In genomic region chr5:96220610-96221390, GRCh38 we compare ENCODE assay signal across 11 cellular contexts.
DNase-seq lines count a peak whose midpoint lies in the region; ATAC-seq, FAIRE-seq and TF ChIP-seq lines count a peak whose summit lies in the region.
"Had no signal": no experiment of that assay in that cellular context is flagged by ENCODE, and none has a peak within 500 bp of the region (broad histone marks: within the 10 kb centered on the region; RNA-seq: fewer than 3 reads in every experiment).

No MANE protein-coding gene starts in this region.

- H3K4me2 ChIP-seq in GM12878 (ENCODE audit: control insufficient read depth, insufficient read depth), result no peak overlapping the region
- H3K4me2 ChIP-seq: BLaER1 treated with 17β-estradiol and CSF1 and Interleukin-3, amounts not matched to agents 10 nM and 100 nM had no signal

- H4K20me1 ChIP-seq in GM12878 (ENCODE audit: control insufficient read depth, insufficient read depth), result no peaks in the 10 kb centered on the region
- H4K20me1 ChIP-seq: BLaER1 treated with 17β-estradiol and CSF1 and Interleukin-3, amounts not matched to agents 10 nM and 100 nM had no signal

- SMC1A ChIA-PET in GM12878 (lab: Charles Lee; ENCODE audit: uncharacterized antibody, unreplicated experiment), result interaction anchor here (0.8 to 1.4 kb wide), 4 partner anchors 9 to 362 kb away, joined by 3 to 4 read pairs (median 3); no protein-coding TSS in a partner anchor

- TF ChIP-seq EP300 in GM12878 (IDR thresholded peaks at IDR 0.05; ENCODE audit: borderline replicate concordance in 1 of 2, control insufficient read depth in 1 of 2, low read depth in 2 of 2, low read length in 2 of 2), result no peak

- WGBS in GM12878 (ENCODE audit: insufficient coverage, insufficient replicate concordance, low lambda C conversion rate, missing lambda C conversion rate), result 13% methylated on average over 4 of the region's 4 CpGs

- H3K27me3 Mint-ChIP-seq in stimulated activated memory B cell treated with anti-CD40 and anti-IgM and Interleukin-4, amounts not matched to agents 10 μg/mL and 1 μg/mL and 100 μg/mL, for 72 hours, result no peaks in the 10 kb centered on the region

- RAD21 ChIA-PET in GM12878 (lab: Charles Lee; ENCODE audit: unreplicated experiment), result interaction anchor here (1.0 kb wide), 1 partner anchor 263 kb away, joined by 3 read pairs; no protein-coding TSS in a partner anchor

- no peak for FAIRE-seq in GM12878 (lab: Jason Lieb, UNC)

- in situ Hi-C loops in GM12878 (cut with MboI), result no loop called here

- no peak overlapping the region for H3K4me3 Mint-ChIP-seq in stimulated activated memory B cell treated with anti-CD40 and anti-IgM and Interleukin-4, amounts not matched to agents 10 μg/mL and 1 μg/mL and 100 μg/mL, for 72 hours

- no peak overlapping the region for H3K4me3 ChIP-seq in GM12878
- H3K4me3 ChIP-seq: BLaER1 treated with 17β-estradiol and CSF1 and Interleukin-3, amounts not matched to agents 10 nM and 100 nM had no signal

- peak overlapping the region; percentile 7 to 54 for H3K27ac Mint-ChIP-seq in activated naive CD4-positive, alpha-beta T cell treated with anti-CD3 and anti-CD28 coated beads, Interleukin-2, amount 50 U/mL, for 72 hours
- H3K27ac Mint-ChIP-seq in stimulated activated memory B cell treated with anti-CD40 and anti-IgM and Interleukin-4, amounts not matched to agents 10 μg/mL and 1 μg/mL and 100 μg/mL, for 72 hours, result no peak overlapping the region

- no TSS peak for BruUV-seq in GM12878 (replicated peaks; lab: Mats Ljungman, UMichigan)

- H3K4me1 Mint-ChIP-seq in stimulated activated memory B cell treated with anti-CD40 and anti-IgM and Interleukin-4, amounts not matched to agents 10 μg/mL and 1 μg/mL and 100 μg/mL, for 72 hours, result no peaks in the 10 kb centered on the region

- H3K9ac ChIP-seq in GM12878 (ENCODE audit: control insufficient read depth, insufficient read depth, low read length), result no peak overlapping the region
- H3K9ac ChIP-seq: BLaER1 treated with 17β-estradiol and CSF1 and Interleukin-3, amounts not matched to agents 10 nM and 100 nM had no signal

- no peaks in the 10 kb centered on the region for H3K9me3 Mint-ChIP-seq in activated naive CD4-positive, alpha-beta T cell treated with anti-CD3 and anti-CD28 coated beads, Interleukin-2, amount 50 U/mL, for 72 hours
- H3K9me3 Mint-ChIP-seq in stimulated activated memory B cell treated with anti-CD40 and anti-IgM and Interleukin-4, amounts not matched to agents 10 μg/mL and 1 μg/mL and 100 μg/mL, for 72 hours, result peaks cover 5% of the 10 kb centered on the region

- ATAC-seq in activated naive CD4-positive, alpha-beta T cell treated with anti-CD3 and anti-CD28 coated beads, Interleukin-2, amount 50 U/mL, for 72 hours, result peak; percentile 78 to 91
- peak; percentile 71 for ATAC-seq in HG03432 (IDR thresholded peaks at IDR 0.05; ENCODE audit: unreplicated experiment)
- ATAC-seq in GM12878, result peak; percentile 88
- peak; percentile 57 for ATAC-seq in stimulated activated memory B cell treated with anti-CD40 and anti-IgM and Interleukin-4, amounts not matched to agents 10 μg/mL and 1 μg/mL and 100 μg/mL, for 72 hours
- ATAC-seq in GM21576 (IDR thresholded peaks at IDR 0.05; ENCODE audit: unreplicated experiment), result no peak

- no peaks in the 10 kb centered on the region for H3K27me3 ChIP-seq in GM12878 (replicated peaks in 1 of 2; ENCODE audit: control insufficient read depth in 2 of 2, insufficient read depth in 2 of 2, low read length in 1 of 2)
- H3K27me3 ChIP-seq: BLaER1 treated with 17β-estradiol and CSF1 and Interleukin-3, amounts not matched to agents 10 nM and 100 nM had no signal

- TF ChIP-seq RAD21 in GM12878 (IDR thresholded peaks at IDR 0.05; ENCODE audit: insufficient read depth, low read depth, low read length), result peak; percentile 2; the same call in 1 of the 2 replicates

- H3K4me1 ChIP-seq in GM12878 (ENCODE audit: control insufficient read depth, insufficient read depth, low read length), result no peaks in the 10 kb centered on the region

- H3K9me3 ChIP-seq in GM12878 (replicated peaks; ENCODE audit: control insufficient read depth, insufficient read depth, low read length), result no peaks in the 10 kb centered on the region
- H3K9me3 ChIP-seq: BLaER1 treated with 17β-estradiol and CSF1 and Interleukin-3, amounts not matched to agents 10 nM and 100 nM had no signal

- no peak for TF ChIP-seq CTCF in GM12878 (IDR thresholded peaks at IDR 0.05 in 2 of 3, conservative IDR thresholded peaks at IDR 0.05 in 1 of 3; ENCODE audit: control insufficient read depth in 2 of 3, extremely low read depth in 1 of 3, insufficient read depth in 1 of 3, low read depth in 3 of 3, low read length in 3 of 3)

- H3K79me2 ChIP-seq in GM12878 (ENCODE audit: control insufficient read depth, insufficient read depth, low read length), result no peaks in the 10 kb centered on the region

- TF ChIP-seq POLR2A in GM12878 (IDR thresholded peaks at IDR 0.05; ENCODE audit: low read depth, low read length), result no peak

- peaks cover 0 to 10% of the 10 kb centered on the region in 2 donors for H3K36me3 Mint-ChIP-seq in activated naive CD4-positive, alpha-beta T cell treated with anti-CD3 and anti-CD28 coated beads, Interleukin-2, amount 50 U/mL, for 72 hours
- H3K36me3 Mint-ChIP-seq in stimulated activated memory B cell treated with anti-CD40 and anti-IgM and Interleukin-4, amounts not matched to agents 10 μg/mL and 1 μg/mL and 100 μg/mL, for 72 hours, result no peaks in the 10 kb centered on the region

- POLR2A ChIA-PET in GM12878 (lab: Charles Lee), result no interaction called here

- no peaks in the 10 kb centered on the region for H3K36me3 ChIP-seq in GM12878 (ENCODE audit: control insufficient read depth in 2 of 2, insufficient read depth in 2 of 2, low read length in 1 of 2)
- H3K36me3 ChIP-seq: BLaER1 treated with 17β-estradiol and CSF1 and Interleukin-3, amounts not matched to agents 10 nM and 100 nM had no signal

- intact Hi-C loops in GM12878 (cut with micrococcal nuclease; ENCODE audit: unreplicated experiment), result no loop called here

- H2AFZ ChIP-seq in GM12878 (ENCODE audit: control insufficient read depth, low read depth, low read length), result no peak overlapping the region; the same call in 1 of the 2 replicates

- H3K27ac ChIP-seq in GM12878 (ENCODE audit: control insufficient read depth, insufficient read depth), result peak overlapping the region; percentile 31; the same call in 1 of the 2 replicates
- H3K27ac ChIP-seq: BLaER1 treated with 17β-estradiol and CSF1 and Interleukin-3, amounts not matched to agents 10 nM and 100 nM had no signal

- no peak for DNase-seq in activated naive CD4-positive, alpha-beta T cell treated with anti-CD3 and anti-CD28 coated beads, Interleukin-2, amount 50 U/mL, for 72 hours (ENCODE audit: low spot score in 2 of 2)
- no peak for DNase-seq in activated naive CD4-positive, alpha-beta T cell treated with anti-CD3 and anti-CD28 coated beads, Interleukin-2, amount 50 U/mL, for 16 hours
- peak; percentile 25 for DNase-seq in GM12878 (ENCODE audit: low read depth, low spot score)
- no peak for DNase-seq in DMS53 treated with DMSO at 0.1 percent for 48 hours (lab: John Stamatoyannopoulos, UW; ENCODE audit: unreplicated experiment)
- DNase-seq in stimulated activated CD8-positive, alpha-beta memory T cell treated with anti-CD3 and anti-CD28 coated beads, Interleukin-4, amount 100 ng/mL, for 48 hours, result no peak
- DNase-seq: hippocampal formation, NCI-H2081 had no signal

- CTCF ChIA-PET in GM12878 (lab: Yijun Ruan, JAX), result interaction anchor here (0.6 to 1.4 kb wide), 2 partner anchors 328 to 448 kb away, joined by 3 to 5 read pairs; no protein-coding TSS in a partner anchor

TF ChIP-seq in GM12878, 131 proteins besides CTCF, POLR2A, EP300 and RAD21 (continues in another document):
- TF ChIP-seq ZNF207 (IDR thresholded peaks at IDR 0.05; ENCODE audit: borderline replicate concordance) (no peak), POU2F2 (IDR thresholded peaks at IDR 0.05; ENCODE audit: borderline replicate concordance, low read depth, low read length) (no peak), FOXM1 (IDR thresholded peaks at IDR 0.05; ENCODE audit: low read depth, low read length) (peak; percentile 57; the same call in 1 of the 2 replicates), ZNF592 (IDR thresholded peaks at IDR 0.05) (no peak)
